36 cellular contexts compared by ENCODE assay signal in the genomic region with DNA sequence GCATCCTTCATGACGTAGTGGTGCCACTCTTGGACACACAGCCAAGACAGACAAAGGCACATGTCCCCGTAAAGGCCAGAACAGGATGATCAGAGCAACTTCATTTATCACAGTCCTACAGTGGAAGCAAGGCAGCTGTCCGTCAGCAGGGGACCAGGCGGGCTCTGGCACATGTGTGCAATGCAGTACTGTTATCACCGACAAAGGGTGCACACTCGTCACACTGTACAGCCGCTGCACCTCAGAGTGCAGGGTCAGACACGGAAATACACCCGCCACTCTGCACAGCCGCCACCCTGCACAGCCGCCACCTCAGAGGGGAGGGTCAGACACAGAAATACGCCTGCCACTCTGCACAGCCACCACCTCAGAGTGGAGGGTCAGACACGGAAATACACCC. TPM values are rescaled to one million over a fixed set of nuclear protein-coding genes. Genes with fewer than 3 reads are reported as not detected.
"Had no signal": no experiment of that assay in that cellular context is flagged by ENCODE, and none has a peak within 500 bp of the region (broad histone marks: within the 10 kb centered on the region; RNA-seq: fewer than 3 reads in every experiment).

No MANE protein-coding gene starts in this region.

- H3K27ac ChIP-seq: colonic mucosa, esophagus muscularis mucosa, foreskin keratinocyte, gastroesophageal sphincter, heart left ventricle, hepatocyte, left lung, ovary, right lobe of liver, testis, tibial nerve, upper lobe of left lung, vagina had no signal

- H3K9me3 ChIP-seq: colonic mucosa, esophagus muscularis mucosa, gastroesophageal sphincter, heart left ventricle, left lung, ovary, right lobe of liver, stomach, testis, tibial nerve, upper lobe of left lung, vagina had no signal

- DNase-seq: colonic mucosa; effector memory CD4-positive, alpha-beta T cell; foreskin keratinocyte; heart left ventricle; left cardiac atrium; left lung; mesenchymal stem cell; midbrain; naive thymus-derived CD4-positive, alpha-beta T cell; nucleus accumbens; ovary; retina; right lobe of liver; stimulated activated CD4-positive, alpha-beta T cell treated with anti-CD3 and anti-CD28 coated beads, Interleukin-2, amount 100 ng/mL, for 24 hours; stimulated activated CD4-positive, alpha-beta T cell treated with anti-CD3 and anti-CD28 coated beads, Interleukin-4, amount 100 ng/mL, for 24 hours; stimulated activated naive CD4-positive, alpha-beta T cell treated with Interleukin-2 at 50 U/mL for 16 hours; stomach; testis had no signal

- H3K4me3 ChIP-seq: colonic mucosa, esophagus muscularis mucosa, gastroesophageal sphincter, heart left ventricle, hepatocyte, left lung, ovary, right lobe of liver, smooth muscle cell, stomach, testis, tibial nerve, upper lobe of left lung, vagina had no signal

- H3K27me3 ChIP-seq: ovary, right lobe of liver, testis, upper lobe of left lung, vagina had no signal

- H3K36me3 ChIP-seq: colonic mucosa, esophagus muscularis mucosa, gastroesophageal sphincter, heart left ventricle, left lung, ovary, right lobe of liver, stomach, tibial nerve, upper lobe of left lung, vagina had no signal

- H3K4me1 ChIP-seq: colonic mucosa, foreskin keratinocyte had no signal

- ATAC-seq: foreskin keratinocyte; gastroesophageal sphincter; heart left ventricle; left cardiac atrium; left lung; naive thymus-derived CD4-positive, alpha-beta T cell; right lobe of liver; stimulated activated effector memory CD8-positive, alpha-beta T cell treated with anti-CD3 and anti-CD28 coated beads, Interleukin-12 subunit alpha, Interleukin-12 subunit beta, amount 100 ng/mL, for 72 hours had no signal

RNA-seq across cellular contexts. Expression of a gene that starts 13.4 kb away (rescaled TPM):
- total RNA-seq: epithelial cell of proximal tubule; esophagus muscularis mucosa; foreskin keratinocyte; gastroesophageal sphincter; heart left ventricle; hepatocyte; kidney epithelial cell; left cardiac atrium; left lung; lower leg skin; lung microvascular endothelial cell; naive thymus-derived CD4-positive, alpha-beta T cell; right lobe of liver; subcutaneous adipose tissue; tibial nerve; vagina had no signal

RNA-seq across cellular contexts. Expression of a gene that starts 32.1 kb away (rescaled TPM):
- total RNA-seq: cerebellum; colonic mucosa; endothelial cell of umbilical vein; epithelial cell of proximal tubule; esophagus muscularis mucosa; fibroblast of lung; foreskin keratinocyte; gastroesophageal sphincter; heart left ventricle; hepatocyte; kidney epithelial cell; left cardiac atrium; left lung; lower leg skin; lung microvascular endothelial cell; mucosa of gallbladder; naive thymus-derived CD4-positive, alpha-beta T cell; ovary; pulmonary artery endothelial cell; right lobe of liver; smooth muscle cell; stomach; subcutaneous adipose tissue; tibial nerve; upper lobe of left lung; vagina had no signal

RNA-seq across cellular contexts. Expression of a gene that starts 59.2 kb away (rescaled TPM):
- total RNA-seq: colonic mucosa, endothelial cell of umbilical vein, epithelial cell of proximal tubule, foreskin keratinocyte, kidney epithelial cell, lung microvascular endothelial cell, pulmonary artery endothelial cell, stomach, tibial nerve had no signal
